18 cellular contexts compared by ENCODE assay signal in the genomic region with DNA sequence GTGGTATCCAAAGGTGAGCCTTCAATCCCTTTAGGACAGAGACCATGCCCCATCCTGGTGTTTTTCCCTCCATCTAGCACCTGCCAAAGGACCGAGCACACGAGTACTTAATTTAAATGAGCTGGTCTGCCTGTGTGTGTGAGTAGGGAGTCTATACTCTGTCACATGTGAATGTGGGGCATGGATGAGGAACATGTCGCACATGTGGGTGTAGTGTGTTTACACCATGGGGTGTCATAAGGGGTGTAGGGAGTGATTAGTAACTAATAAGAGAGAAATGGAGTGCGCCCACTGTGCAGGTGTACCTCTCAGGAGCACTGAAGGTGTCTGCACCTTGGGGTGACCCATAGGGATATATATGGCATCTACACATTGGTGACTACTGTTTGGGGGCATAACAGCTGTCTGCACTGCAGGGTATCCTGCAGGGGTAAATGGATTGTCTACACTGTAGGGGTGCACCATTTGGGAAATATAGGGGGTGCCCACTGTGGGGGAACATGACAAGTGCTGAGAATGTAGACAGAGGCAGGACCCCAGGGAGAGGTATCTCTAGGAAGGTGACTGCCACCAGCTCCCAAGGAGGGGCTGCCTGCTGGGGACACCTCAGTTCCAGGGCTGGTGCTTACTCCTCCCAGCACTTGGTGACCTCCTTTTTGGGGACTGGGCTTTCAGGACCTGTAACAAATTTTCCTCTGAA. TPM values are rescaled to one million over a fixed set of nuclear protein-coding genes. Genes with fewer than 3 reads are reported as not detected.
DNase-seq lines count a peak whose midpoint lies in the region; ATAC-seq, FAIRE-seq and TF ChIP-seq lines count a peak whose summit lies in the region.
"Had no signal": no experiment of that assay in that cellular context is flagged by ENCODE, and none has a peak within 500 bp of the region (broad histone marks: within the 10 kb centered on the region; RNA-seq: fewer than 3 reads in every experiment).

No MANE protein-coding gene starts in this region.

- H3K4me3 ChIP-seq in HepG2 (replicated peaks in 1 of 3; ENCODE audit: insufficient read depth in 1 of 3, low read depth in 2 of 3, low read length in 3 of 3) (no peak overlapping the region), right lobe of liver (no peak overlapping the region), osteoblast (ENCODE audit: insufficient read depth, low read length) (no peak overlapping the region)
- H3K4me3 ChIP-seq: K562 had no signal

- H4K20me1 ChIP-seq in HepG2 (ENCODE audit: insufficient read depth, low read length), result 0 out of 2 replicates have a peak, but pooled peaks cover 3% of the 10 kb centered on the region
- H4K20me1 ChIP-seq in osteoblast (ENCODE audit: insufficient read depth, low read length), result no peaks in the 10 kb centered on the region

- CTCF ChIA-PET in HepG2 (lab: Yijun Ruan, JAX; ENCODE audit: low intra/inter-chr PET ratio, low total read pairs), result no interaction called here

- H3K9me3 ChIP-seq in HepG2 (ENCODE audit: low read length) (no peaks in the 10 kb centered on the region), right lobe of liver (no peaks in the 10 kb centered on the region), osteoblast (ENCODE audit: low read depth, low read length) (no peaks in the 10 kb centered on the region)

- H3K36me3 ChIP-seq in HepG2 (replicated peaks in 1 of 2; ENCODE audit: control insufficient read depth in 1 of 2, insufficient read depth in 2 of 2, low read length in 2 of 2) (no peaks in the 10 kb centered on the region), right lobe of liver (no peaks in the 10 kb centered on the region), osteoblast (ENCODE audit: insufficient read depth, low read length) (no peaks in the 10 kb centered on the region)

- DNase-seq in HepG2 (ENCODE audit: low spot score) (no peak), right lobe of liver (no peak), ecto neural progenitor cell (ENCODE audit: low spot score) (peak; percentile 31), osteoblast (ENCODE audit: insufficient read length, low spot score, missing footprints) (peak; percentile 48), HT-29 (ENCODE audit: low spot score) (no peak), posterior cingulate gyrus (no peak), COR-L47 (lab: John Stamatoyannopoulos, UW) (no peak)
- DNase-seq: ACHN, C1 segment of cervical spinal cord, DMS79, GOT3, NCI-H1105 treated with DMSO at 0.1 percent for 48 hours, NCI-H1694, NCI-H510A, NCI-H748 treated with DMSO at 0.1 percent for 48 hours, SIG-M5 had no signal

- ATAC-seq in HepG2 (no peak), right lobe of liver (no peak)
- ATAC-seq: K562 had no signal

- H2AFZ ChIP-seq in HepG2 (ENCODE audit: low read length) (no peak overlapping the region), osteoblast (ENCODE audit: low read length) (no peak overlapping the region)

- 12% methylated on average over 4 of the region's 4 CpGs for WGBS in HepG2 (ENCODE audit: low lambda C conversion rate)
- WGBS in right lobe of liver (ENCODE audit: insufficient coverage, low coverage, low lambda C conversion rate, missing lambda C conversion rate), result 97% methylated on average over 4 of the region's 4 CpGs

- H3K4me1 ChIP-seq in HepG2 (ENCODE audit: insufficient read depth, low read length) (peaks cover 22% of the 10 kb centered on the region), right lobe of liver (peaks cover 0 to 7% (median 0%) of the 10 kb centered on the region in 4 donors), osteoblast (ENCODE audit: insufficient read depth, low read length) (peaks cover 6% of the 10 kb centered on the region)

- TF ChIP-seq CTCF in HepG2 (CRISPR knock-in tag; IDR thresholded peaks at IDR 0.05) (no peak), right lobe of liver (IDR thresholded peaks at IDR 0.05) (no peak), osteoblast (IDR thresholded peaks at IDR 0.05; ENCODE audit: extremely low read depth, low read depth, low read length) (no peak)

- H3K79me2 ChIP-seq in HepG2 (ENCODE audit: insufficient read depth, low read length), result no peaks in the 10 kb centered on the region
- no peaks in the 10 kb centered on the region for H3K79me2 ChIP-seq in osteoblast (ENCODE audit: insufficient read depth, low read length)

- TF ChIP-seq EP300 in HepG2 (IDR thresholded peaks at IDR 0.05; ENCODE audit: low read depth in 2 of 2, low read length in 2 of 2), result no peak
- no peak for TF ChIP-seq EP300 in HepG2 (CRISPR knock-in tag; IDR thresholded peaks at IDR 0.05; ENCODE audit: borderline replicate concordance)

- H3K9ac ChIP-seq in HepG2 (ENCODE audit: insufficient read depth, low read depth, low read length), result no peak overlapping the region

- POLR2A ChIA-PET in HepG2 (lab: Yijun Ruan, JAX), result no interaction called here

- H3K4me2 ChIP-seq in HepG2 (ENCODE audit: low read depth, low read length) (no peak overlapping the region), osteoblast (ENCODE audit: insufficient read depth, low read length) (no peak overlapping the region)

- peaks cover 12 to 77% of the 10 kb centered on the region in 2 experiments for H3K27me3 ChIP-seq in HepG2 (ENCODE audit: control insufficient read depth in 1 of 2, insufficient read depth in 2 of 2, low read length in 2 of 2)
- no peaks in the 10 kb centered on the region for H3K27me3 ChIP-seq in right lobe of liver
- H3K27me3 ChIP-seq in osteoblast (ENCODE audit: insufficient read depth, low read length), result peaks cover 57% of the 10 kb centered on the region

- no TSS peak for BruUV-seq in HepG2 (replicated peaks; lab: Mats Ljungman, UMichigan)

- H3K27ac ChIP-seq in HepG2 (ENCODE audit: extremely low read length, insufficient read depth, low read length) (no peak overlapping the region), right lobe of liver (no peak overlapping the region), osteoblast (ENCODE audit: low read depth, low read length) (no peak overlapping the region)

- TF ChIP-seq RAD21 in HepG2 (CRISPR knock-in tag; IDR thresholded peaks at IDR 0.05), result no peak

- in situ Hi-C loops in HepG2 (cut with HindIII; ENCODE audit: extremely low pct_ligation_motif_present, low pct_unique_long_range_greater_than_20kb), result no loop called here

- FAIRE-seq in HepG2 (lab: Jason Lieb, UNC), result no peak
- FAIRE-seq: K562 had no signal

- TF ChIP-seq POLR2A in HepG2 (IDR thresholded peaks at IDR 0.05; ENCODE audit: insufficient read depth in 1 of 2, low read depth in 2 of 2, low read length in 2 of 2), result no peak
- no peak for TF ChIP-seq POLR2A in right lobe of liver (IDR thresholded peaks at IDR 0.05)

- intact Hi-C loops in HepG2 (cut with micrococcal nuclease; ENCODE audit: unreplicated experiment) (no loop called here), right lobe of liver (cut with DNase I) (loop anchor here in 1 of 2 donors (10.0 kb wide), 1 partner anchor 249 kb away; no protein-coding TSS in a partner anchor), posterior cingulate gyrus (cut with DNase I) (loop anchor here (10.0 kb wide), 1 partner anchor 259 kb away; no protein-coding TSS in a partner anchor)

RNA-seq across cellular contexts. Expression of a gene that starts 53.5 kb away (rescaled TPM):
- 0.84 TPM in 1 of 2 replicates, not detected in the other for total RNA-seq in HepG2 (2016; rRNA removed; fragmentation: Illumina TruSeq; extraction: Trizol)
- not detected in 2 replicates for total RNA-seq in HepG2 (2016; cell fraction: cytosol; rRNA removed; fragmentation: Illumina TruSeq; extraction: Trizol; ENCODE audit: low read depth)
- total RNA-seq in HepG2 (2016; cell fraction: insoluble cytoplasmic fraction; rRNA removed; fragmentation: Illumina TruSeq; extraction: Trizol), result 0.13 and 0.15 TPM in 2 replicates
- 0.34 TPM in 2 replicates for total RNA-seq in HepG2 (2016; cell fraction: membrane; rRNA removed; fragmentation: Illumina TruSeq; extraction: Trizol)
- total RNA-seq in HepG2 (2016; cell fraction: nucleus; rRNA removed; fragmentation: Illumina TruSeq; extraction: Trizol), result 0.34 and 0.56 TPM in 2 replicates
- 2.2 and 5.2 TPM in 2 replicates for polyA plus RNA-seq in HepG2 (2011; rRNA removed)
- 1.7 and 2.0 TPM in 2 replicates for polyA plus RNA-seq in HepG2 (2011; cell fraction: cytosol; rRNA removed)
- polyA plus RNA-seq in HepG2 (2011; cell fraction: nucleus; rRNA removed), result 19.5 and 21.3 TPM in 2 replicates
- 3.4 and 9.8 TPM in 2 replicates for polyA plus RNA-seq in HepG2 (2012)
- polyA plus RNA-seq in HepG2 (2016; cell fraction: cytosol; fragmentation: Illumina TruSeq; extraction: Trizol; ENCODE audit: low read depth), result 0.10 and 0.52 TPM in 2 replicates
- 0.11 and 0.45 TPM in 2 replicates for polyA plus RNA-seq in HepG2 (2016; cell fraction: insoluble cytoplasmic fraction; fragmentation: Illumina TruSeq; extraction: Trizol; ENCODE audit: low read depth)
- polyA plus RNA-seq in HepG2 (2016; cell fraction: membrane; fragmentation: Illumina TruSeq; extraction: Trizol; ENCODE audit: low read depth), result 0.17 and 0.41 TPM in 2 replicates
- polyA plus RNA-seq in HepG2 (2016; cell fraction: nucleus; fragmentation: Illumina TruSeq; extraction: Trizol; ENCODE audit: insufficient read depth, low read depth), result 1.1 and 2.1 TPM in 2 replicates
- polyA minus RNA-seq in HepG2 (2011; rRNA and poly(A)+ RNA removed; ENCODE audit: low replicate concordance), result 3.8 TPM in 1 of 2 replicates, not detected in the other
- polyA minus RNA-seq in HepG2 (2011; cell fraction: cytosol; rRNA and poly(A)+ RNA removed), result 1.3 and 2.1 TPM in 2 replicates
- 4.8 and 7.2 TPM in 2 replicates for polyA minus RNA-seq in HepG2 (2011; cell fraction: nucleus; rRNA and poly(A)+ RNA removed)
- total RNA-seq in right lobe of liver, result 10 to 100 TPM in 1 of 6 experiments, 1 to 10 TPM in 5; 2.8 to 16.6 (median 6.2) TPM
- total RNA-seq in osteoblast, result under 0.01 and 0.29 TPM in 2 replicates
- total RNA-seq in HT-29 (2014; rRNA removed; shearing (Covaris generic)), result 0.03 and 0.23 TPM in 2 replicates
- total RNA-seq: RPMI7951 had no signal
- polyA plus RNA-seq: K562 had no signal

RNA-seq across cellular contexts. Expression of a gene that starts 54.3 kb away (rescaled TPM):
- total RNA-seq in HepG2 (2016; rRNA removed; fragmentation: Illumina TruSeq; extraction: Trizol) (not detected in 2 replicates), right lobe of liver (under 1 TPM in 3 of 6 experiments, not detected in 3; 0.07 to 0.16 (median 0.12) TPM), osteoblast (under 0.01 and 0.88 TPM in 2 replicates)
- total RNA-seq in HepG2 (2016; cell fraction: cytosol; rRNA removed; fragmentation: Illumina TruSeq; extraction: Trizol; ENCODE audit: low read depth), result not detected in 2 replicates
- not detected in 2 replicates for total RNA-seq in HepG2 (2016; cell fraction: insoluble cytoplasmic fraction; rRNA removed; fragmentation: Illumina TruSeq; extraction: Trizol)
- not detected in 2 replicates for total RNA-seq in HepG2 (2016; cell fraction: membrane; rRNA removed; fragmentation: Illumina TruSeq; extraction: Trizol)
- total RNA-seq in HepG2 (2016; cell fraction: nucleus; rRNA removed; fragmentation: Illumina TruSeq; extraction: Trizol), result not detected in 2 replicates
- polyA plus RNA-seq in HepG2 (2011; rRNA removed), result 0.07 TPM in 1 of 2 replicates, not detected in the other
- 0.04 TPM in 1 of 2 replicates, not detected in the other for polyA plus RNA-seq in HepG2 (2011; cell fraction: cytosol; rRNA removed)
- polyA plus RNA-seq in HepG2 (2011; cell fraction: nucleus; rRNA removed), result 0.14 and 0.34 TPM in 2 replicates
- polyA plus RNA-seq in HepG2 (2012), result not detected in 2 replicates
- polyA plus RNA-seq in HepG2 (2016; cell fraction: cytosol; fragmentation: Illumina TruSeq; extraction: Trizol; ENCODE audit: low read depth), result not detected in 2 replicates
- not detected in 2 replicates for polyA plus RNA-seq in HepG2 (2016; cell fraction: insoluble cytoplasmic fraction; fragmentation: Illumina TruSeq; extraction: Trizol; ENCODE audit: low read depth)
- polyA plus RNA-seq in HepG2 (2016; cell fraction: membrane; fragmentation: Illumina TruSeq; extraction: Trizol; ENCODE audit: low read depth), result not detected in 2 replicates
- polyA plus RNA-seq in HepG2 (2016; cell fraction: nucleus; fragmentation: Illumina TruSeq; extraction: Trizol; ENCODE audit: insufficient read depth, low read depth), result not detected in 2 replicates
- polyA minus RNA-seq in HepG2 (2011; rRNA and poly(A)+ RNA removed; ENCODE audit: low replicate concordance), result not detected in 2 replicates
- not detected in 2 replicates for polyA minus RNA-seq in HepG2 (2011; cell fraction: cytosol; rRNA and poly(A)+ RNA removed)
- not detected in 2 replicates for polyA minus RNA-seq in HepG2 (2011; cell fraction: nucleus; rRNA and poly(A)+ RNA removed)
- total RNA-seq in HT-29 (2014; rRNA removed; shearing (Covaris generic)), result not detected in 2 replicates
- total RNA-seq: RPMI7951 had no signal

Comparison
In these comparisons a context has a peak if more than half of its experiments do, and no peak if none do; other contexts are left out.
1. DNase-seq: peak in ecto neural progenitor cell (single experiment) and osteoblast (single experiment); none in HepG2 (single experiment), right lobe of liver (0 of 3), HT-29 (single experiment), posterior cingulate gyrus (0 of 10) and COR-L47 (single experiment).